In the genomic region with DNA sequence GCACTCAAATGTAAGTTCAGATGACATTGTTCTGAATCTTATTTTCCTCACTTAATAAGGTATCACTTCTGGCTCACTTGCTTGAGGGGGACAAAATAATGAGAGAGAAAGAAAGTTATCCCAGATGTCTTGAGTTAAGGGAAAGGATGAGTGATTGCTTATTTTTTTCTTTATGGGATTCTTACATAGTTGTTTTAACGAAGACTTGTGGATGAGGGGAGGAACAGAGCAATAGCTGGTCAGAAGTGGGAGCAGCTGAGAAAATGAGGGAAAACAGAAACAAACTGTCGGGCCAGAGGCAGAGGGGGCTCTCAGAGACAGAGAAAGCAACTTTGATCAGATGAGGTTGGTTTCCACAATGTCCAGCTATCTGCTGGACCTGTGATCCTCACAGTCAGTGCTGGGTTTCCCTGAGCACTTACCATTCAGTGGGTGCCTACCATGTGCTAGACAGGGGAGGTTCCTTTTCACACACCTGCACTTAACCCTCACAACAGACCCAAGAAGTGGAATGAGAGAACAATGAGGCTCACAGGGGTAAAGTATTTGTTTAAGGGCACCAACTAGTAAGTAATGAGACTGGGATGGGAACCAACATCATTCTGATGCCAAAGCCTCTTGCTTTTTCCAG, we compare ENCODE assay signal across 12 cellular contexts.
DNase-seq lines count a peak whose midpoint lies in the region; ATAC-seq and TF ChIP-seq lines count a peak whose summit lies in the region.
"Had no signal": no experiment of that assay in that cellular context is flagged by ENCODE, and none has a peak within 500 bp of the region (broad histone marks: within the 10 kb centered on the region; RNA-seq: fewer than 3 reads in every experiment).

No MANE protein-coding gene starts in this region.

- no peaks in the 10 kb centered on the region for H3K9me2 ChIP-seq in SK-N-SH

- H3K79me2 ChIP-seq in SK-N-SH (ENCODE audit: insufficient read depth) (peaks cover 16% of the 10 kb centered on the region), smooth muscle cell (ENCODE audit: low read depth) (peaks cover 59% of the 10 kb centered on the region)

- CTCF ChIA-PET in SK-N-SH (lab: Yijun Ruan, JAX) (interaction anchor here (1.1 kb wide), 1 partner anchor 34 kb away, joined by 3 read pairs; no protein-coding TSS in a partner anchor), HEK293T (lab: Yijun Ruan, JAX) (no interaction called here)

- H3K4me3 ChIP-seq in HFF-Myc (replicated peaks; ENCODE audit: low read depth, low read length) (0 out of 2 replicates have a peak overlapping the region, but pooled peaks have one; percentile 0), SK-N-SH (ENCODE audit: low read depth in 2 of 2, low read length in 1 of 2) (no peak overlapping the region), right atrium auricular region (no peak overlapping the region), smooth muscle cell (no peak overlapping the region)

- peak overlapping the region; percentile 27 to 83; a peak in 3 of 4 replicates for H3K27ac ChIP-seq in SK-N-SH (ENCODE audit: low read depth in 2 of 2, low read length in 1 of 2)
- peak overlapping the region; percentile 15 to 29 for H3K27ac ChIP-seq in right atrium auricular region
- peak overlapping the region; percentile 10 for H3K27ac ChIP-seq in smooth muscle cell (ENCODE audit: low read depth)

- no peak overlapping the region for H3K9ac ChIP-seq in SK-N-SH
- no peak overlapping the region for H3K9ac ChIP-seq in smooth muscle cell (ENCODE audit: low read depth)

- no peak for ATAC-seq in HG03378 (IDR thresholded peaks at IDR 0.05; ENCODE audit: unreplicated experiment)

- H3K9me3 ChIP-seq in SK-N-SH = no peaks in the 10 kb centered on the region
- no peaks in the 10 kb centered on the region for H3K9me3 ChIP-seq in right atrium auricular region
- H3K9me3 ChIP-seq in smooth muscle cell (replicated peaks; ENCODE audit: low read depth) = no peaks in the 10 kb centered on the region

- H3F3A ChIP-seq in SK-N-SH (replicated peaks; ENCODE audit: insufficient read depth) (no peaks in the 10 kb centered on the region), smooth muscle cell (ENCODE audit: low read depth) (no peaks in the 10 kb centered on the region)

- TF ChIP-seq CTCF in HFF-Myc (IDR thresholded peaks at IDR 0.05; ENCODE audit: low read depth, low read length, missing control alignments) = no peak
- TF ChIP-seq CTCF in SK-N-SH (IDR thresholded peaks at IDR 0.05) = no peak
- TF ChIP-seq CTCF in right atrium auricular region (IDR thresholded peaks at IDR 0.05) = no peak
- TF ChIP-seq CTCF in smooth muscle cell (IDR thresholded peaks at IDR 0.05; ENCODE audit: borderline replicate concordance, insufficient read depth, poor library complexity, severe bottlenecking) = no peak

- POLR2A ChIA-PET in SK-N-SH (lab: Yijun Ruan, JAX) (no interaction called here), HEK293T (lab: Yijun Ruan, JAX) (no interaction called here)

- H3K27me3 ChIP-seq in SK-N-SH (ENCODE audit: insufficient read depth) (no peaks in the 10 kb centered on the region), right atrium auricular region (no peaks in the 10 kb centered on the region), smooth muscle cell (ENCODE audit: low read depth) (no peaks in the 10 kb centered on the region)
- H3K27me3 ChIP-seq: dorsolateral prefrontal cortex had no signal

- DNase-seq in HFF-Myc (ENCODE audit: extremely low read depth, low read depth) = no peak
- DNase-seq in SK-N-SH = no peak
- no peak for DNase-seq in right atrium auricular region (ENCODE audit: low spot score)
- no peak for DNase-seq in smooth muscle cell (lab: John Stamatoyannopoulos, UW; ENCODE audit: unreplicated experiment)
- DNase-seq in AG08395 (ENCODE audit: low spot score) = no peak
- DNase-seq in HEK293T (ENCODE audit: extremely low spot score) = no peak
- DNase-seq: activated CD8-positive, alpha-beta memory T cell treated with anti-CD3 and anti-CD28 coated beads for 24 hours; activated naive CD4-positive, alpha-beta T cell treated with anti-CD3 and anti-CD28 coated beads, Interleukin-2, amount 10 ng/mL, durations not matched to agents 7 days and 5 days; dorsolateral prefrontal cortex; glutamatergic neuron; NCI-H146 had no signal

- H4K20me1 ChIP-seq in SK-N-SH (ENCODE audit: insufficient read depth) (no peaks in the 10 kb centered on the region), smooth muscle cell (ENCODE audit: low read depth) (peaks cover 18% of the 10 kb centered on the region)

- WGBS in SK-N-SH (ENCODE audit: low lambda C conversion rate) = 79% methylated on average over 2 of the region's 2 CpGs
- WGBS in smooth muscle cell (ENCODE audit: low lambda C conversion rate) = 47% methylated on average over 2 of the region's 2 CpGs

- TF ChIP-seq EP300 in SK-N-SH (IDR thresholded peaks at IDR 0.05; ENCODE audit: borderline replicate concordance in 1 of 2, low read depth in 1 of 2, low read length in 1 of 2) = no peak

- H3K36me3 ChIP-seq in SK-N-SH (replicated peaks in 1 of 2; ENCODE audit: control insufficient read depth in 1 of 2, insufficient read depth in 2 of 2, low read length in 1 of 2) (no peaks in the 10 kb centered on the region), right atrium auricular region (no peaks in the 10 kb centered on the region), smooth muscle cell (ENCODE audit: low read depth) (no peaks in the 10 kb centered on the region)

- no peak for TF ChIP-seq RAD21 in SK-N-SH (IDR thresholded peaks at IDR 0.05; ENCODE audit: low read length)

- H3K4me1 ChIP-seq in SK-N-SH (ENCODE audit: control insufficient read depth in 1 of 2, insufficient read depth in 2 of 2, low read depth in 1 of 2, low read length in 1 of 2) = peaks cover 0 to 27% of the 10 kb centered on the region in 2 experiments; a peak in 3 of 4 replicates
- H3K4me1 ChIP-seq in right atrium auricular region = peaks cover 0 to 43% of the 10 kb centered on the region in 2 donors
- peaks cover 7% of the 10 kb centered on the region for H3K4me1 ChIP-seq in smooth muscle cell (ENCODE audit: low read depth)

- no peak overlapping the region for H2AFZ ChIP-seq in SK-N-SH (ENCODE audit: low read depth)
- H2AFZ ChIP-seq in smooth muscle cell (ENCODE audit: low read depth) = no peak overlapping the region

- H3K4me2 ChIP-seq in SK-N-SH = peak overlapping the region; percentile 21; the same call in 1 of the 2 replicates
- peak overlapping the region; percentile 68 for H3K4me2 ChIP-seq in smooth muscle cell

TF ChIP-seq in SK-N-SH, 30 proteins besides CTCF, POLR2A, EP300 and RAD21:
- TF ChIP-seq, protein P1, sequence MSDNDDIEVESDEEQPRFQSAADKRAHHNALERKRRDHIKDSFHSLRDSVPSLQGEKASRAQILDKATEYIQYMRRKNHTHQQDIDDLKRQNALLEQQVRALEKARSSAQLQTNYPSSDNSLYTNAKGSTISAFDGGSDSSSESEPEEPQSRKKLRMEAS (IDR thresholded peaks at IDR 0.05; ENCODE audit: low read depth) = no peak
- TF ChIP-seq NRF1 (IDR thresholded peaks at IDR 0.05; ENCODE audit: low read depth, low read length) (no peak), RFX5 (IDR thresholded peaks at IDR 0.05; ENCODE audit: low read length) (no peak), GABPA (IDR thresholded peaks at IDR 0.05; ENCODE audit: low read depth) (no peak)
TF ChIP-seq in SK-N-SH: peak in this region for 0.

TF ChIP-seq in HEK293T, 16 proteins besides CTCF, POLR2A, EP300 and RAD21:
- TF ChIP-seq FOXA1 (IDR thresholded peaks at IDR 0.05) (no peak), ZNF384 (IDR thresholded peaks at IDR 0.05) (no peak), SUZ12 (IDR thresholded peaks at IDR 0.05) (no peak), LEF1 (IDR thresholded peaks at IDR 0.05; ENCODE audit: borderline replicate concordance) (no peak), NFRKB (IDR thresholded peaks at IDR 0.05) (no peak), ELF4 (IDR thresholded peaks at IDR 0.05) (no peak), TARDBP (IDR thresholded peaks at IDR 0.05) (no peak), BHLHE40 (IDR thresholded peaks at IDR 0.05; ENCODE audit: borderline replicate concordance) (no peak)
- TF ChIP-seq, protein P2, sequence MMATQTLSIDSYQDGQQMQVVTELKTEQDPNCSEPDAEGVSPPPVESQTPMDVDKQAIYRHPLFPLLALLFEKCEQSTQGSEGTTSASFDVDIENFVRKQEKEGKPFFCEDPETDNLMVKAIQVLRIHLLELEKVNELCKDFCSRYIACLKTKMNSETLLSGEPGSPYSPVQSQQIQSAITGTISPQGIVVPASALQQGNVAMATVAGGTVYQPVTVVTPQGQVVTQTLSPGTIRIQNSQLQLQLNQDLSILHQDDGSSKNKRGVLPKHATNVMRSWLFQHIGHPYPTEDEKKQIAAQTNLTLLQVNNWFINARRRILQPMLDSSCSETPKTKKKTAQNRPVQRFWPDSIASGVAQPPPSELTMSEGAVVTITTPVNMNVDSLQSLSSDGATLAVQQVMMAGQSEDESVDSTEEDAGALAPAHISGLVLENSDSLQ (IDR thresholded peaks at IDR 0.05) = no peak
TF ChIP-seq in HEK293T: peak in this region for 0.
